14 cellular contexts compared by ENCODE assay signal in the genomic region with DNA sequence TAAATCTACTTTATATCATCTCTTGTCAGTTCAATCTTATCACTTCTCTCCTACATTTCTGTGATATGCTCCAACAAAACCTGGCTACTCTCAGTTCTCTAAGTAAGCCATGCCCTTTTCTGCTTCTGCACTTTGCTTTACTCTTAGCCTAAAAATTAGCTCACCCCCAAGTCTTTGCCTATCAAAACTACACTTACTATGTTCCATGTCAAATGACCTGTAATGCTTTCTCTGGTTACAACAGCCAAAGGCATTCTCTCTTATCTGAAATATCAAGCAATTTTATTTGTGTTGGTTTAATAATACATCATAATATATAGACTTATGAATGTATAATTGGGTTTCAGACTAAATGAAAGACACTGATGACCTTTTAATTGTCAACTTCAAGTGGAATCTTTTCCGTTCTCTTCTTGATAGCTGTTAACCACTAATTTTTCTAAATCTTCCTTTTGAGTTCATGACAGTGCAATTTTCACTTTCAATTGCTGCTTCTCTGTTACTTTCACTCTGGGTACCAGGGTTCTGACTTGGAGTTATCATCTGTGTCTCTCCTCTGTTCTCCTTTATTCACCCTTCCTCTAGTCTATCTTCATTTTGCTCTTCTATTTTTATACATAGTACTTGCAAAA.
DNase-seq lines count a peak whose midpoint lies in the region; ATAC-seq and TF ChIP-seq lines count a peak whose summit lies in the region.
"Had no signal": no experiment of that assay in that cellular context is flagged by ENCODE, and none has a peak within 500 bp of the region (broad histone marks: within the 10 kb centered on the region; RNA-seq: fewer than 3 reads in every experiment).

No MANE protein-coding gene starts in this region.

- no peaks in the 10 kb centered on the region for H3K9me2 ChIP-seq in hepatocyte (replicated peaks; ENCODE audit: insufficient read depth)

- H3K27me3 ChIP-seq in hepatocyte (no peaks in the 10 kb centered on the region), neural progenitor cell (no peaks in the 10 kb centered on the region)
- H3K27me3 ChIP-seq: vagina had no signal

- TF ChIP-seq CTCF in hepatocyte (IDR thresholded peaks at IDR 0.05; ENCODE audit: poor library complexity) (no peak), neural progenitor cell (IDR thresholded peaks at IDR 0.05) (no peak)

- H3K4me3 ChIP-seq in hepatocyte (no peak overlapping the region), neural progenitor cell (no peak overlapping the region)
- H3K4me3 ChIP-seq: vagina had no signal

- peaks cover 3% of the 10 kb centered on the region for H3K9me3 Mint-ChIP-seq in neural progenitor cell
- H3K9me3 Mint-ChIP-seq: activated B cell treated with CpG ODN at 0.5 μM for 24 hours had no signal

- no peak for DNase-seq in SW 1271 (lab: John Stamatoyannopoulos, UW)
- no peak for DNase-seq in activated CD4-positive, alpha-beta T cell treated with anti-CD3 and anti-CD28 coated beads for 48 hours
- no peak for DNase-seq in hepatocyte (ENCODE audit: low spot score)
- DNase-seq in neural progenitor cell (ENCODE audit: low spot score) = no peak
- DNase-seq: activated B cell treated with CpG ODN at 0.5 μM for 24 hours, DMS79, Karpas-422 had no signal

- ATAC-seq in GM18498 (IDR thresholded peaks at IDR 0.05; ENCODE audit: unreplicated experiment) (peak; percentile 99), GM19452 (IDR thresholded peaks at IDR 0.05; ENCODE audit: unreplicated experiment) (peak; percentile 96), HG02798 (IDR thresholded peaks at IDR 0.05; ENCODE audit: poor library complexity, unreplicated experiment) (peak; percentile 98), HG03442 (IDR thresholded peaks at IDR 0.05; ENCODE audit: unreplicated experiment) (peak; percentile 98)
- ATAC-seq: activated T-helper 17 cell treated with anti-CD3 and anti-CD28 coated beads, Interleukin-2, amount 50 U/mL, for 72 hours; esophagus mucosa had no signal

- H3K9me3 ChIP-seq in hepatocyte (ENCODE audit: low read depth) (no peaks in the 10 kb centered on the region), neural progenitor cell (ENCODE audit: low read depth) (no peaks in the 10 kb centered on the region)
- H3K9me3 ChIP-seq: vagina had no signal

- H3F3A ChIP-seq in neural progenitor cell (ENCODE audit: low read depth) = no peaks in the 10 kb centered on the region

- H3K9ac ChIP-seq in neural progenitor cell = no peak overlapping the region

- no peak overlapping the region for H3K4me3 Mint-ChIP-seq in neural progenitor cell
- H3K4me3 Mint-ChIP-seq: activated B cell treated with CpG ODN at 0.5 μM for 24 hours; activated T-helper 17 cell treated with anti-CD3 and anti-CD28 coated beads, Interleukin-2, amount 50 U/mL, for 72 hours had no signal

- H3K4me1 ChIP-seq in hepatocyte (ENCODE audit: insufficient read depth) (no peaks in the 10 kb centered on the region), neural progenitor cell (no peaks in the 10 kb centered on the region)
- H3K4me1 ChIP-seq: vagina had no signal

- H3K4me2 ChIP-seq in hepatocyte (no peak overlapping the region), neural progenitor cell (no peak overlapping the region)

- H3K36me3 ChIP-seq in hepatocyte (replicated peaks; ENCODE audit: insufficient read depth, low read depth) = no peaks in the 10 kb centered on the region
- H3K36me3 ChIP-seq in neural progenitor cell = no peaks in the 10 kb centered on the region
- H3K36me3 ChIP-seq: vagina had no signal

- no peaks in the 10 kb centered on the region for H3K27me3 Mint-ChIP-seq in neural progenitor cell (ENCODE audit: insufficient read depth, low read depth)
- H3K27me3 Mint-ChIP-seq: activated B cell treated with CpG ODN at 0.5 μM for 24 hours; activated T-helper 17 cell treated with anti-CD3 and anti-CD28 coated beads, Interleukin-2, amount 50 U/mL, for 72 hours had no signal

- WGBS in hepatocyte (ENCODE audit: low lambda C conversion rate, missing lambda C conversion rate) = 88% methylated on average over 1 of the region's 1 CpG

- H3K4me1 Mint-ChIP-seq in neural progenitor cell = no peaks in the 10 kb centered on the region
- H3K4me1 Mint-ChIP-seq: activated B cell treated with CpG ODN at 0.5 μM for 24 hours; activated T-helper 17 cell treated with anti-CD3 and anti-CD28 coated beads, Interleukin-2, amount 50 U/mL, for 72 hours had no signal

- no peak overlapping the region for H3K27ac Mint-ChIP-seq in neural progenitor cell
- H3K27ac Mint-ChIP-seq: activated B cell treated with CpG ODN at 0.5 μM for 24 hours; activated T-helper 17 cell treated with anti-CD3 and anti-CD28 coated beads, Interleukin-2, amount 50 U/mL, for 72 hours had no signal

- H3K36me3 Mint-ChIP-seq in neural progenitor cell = peaks cover 8% of the 10 kb centered on the region

- H2AFZ ChIP-seq in hepatocyte = no peak overlapping the region
- no peak overlapping the region for H2AFZ ChIP-seq in neural progenitor cell (replicated peaks)

- H4K20me1 ChIP-seq in hepatocyte (ENCODE audit: insufficient read depth, poor library complexity, severe bottlenecking) (no peaks in the 10 kb centered on the region), neural progenitor cell (ENCODE audit: low read depth) (no peaks in the 10 kb centered on the region)

- H3K79me2 ChIP-seq in hepatocyte (no peaks in the 10 kb centered on the region), neural progenitor cell (ENCODE audit: low read depth) (no peaks in the 10 kb centered on the region)

- H3K27ac ChIP-seq in hepatocyte = no peak overlapping the region
- no peak overlapping the region for H3K27ac ChIP-seq in neural progenitor cell
- H3K27ac ChIP-seq: vagina had no signal
